ENCODE assay signal across 13 cellular contexts in the genomic region with DNA sequence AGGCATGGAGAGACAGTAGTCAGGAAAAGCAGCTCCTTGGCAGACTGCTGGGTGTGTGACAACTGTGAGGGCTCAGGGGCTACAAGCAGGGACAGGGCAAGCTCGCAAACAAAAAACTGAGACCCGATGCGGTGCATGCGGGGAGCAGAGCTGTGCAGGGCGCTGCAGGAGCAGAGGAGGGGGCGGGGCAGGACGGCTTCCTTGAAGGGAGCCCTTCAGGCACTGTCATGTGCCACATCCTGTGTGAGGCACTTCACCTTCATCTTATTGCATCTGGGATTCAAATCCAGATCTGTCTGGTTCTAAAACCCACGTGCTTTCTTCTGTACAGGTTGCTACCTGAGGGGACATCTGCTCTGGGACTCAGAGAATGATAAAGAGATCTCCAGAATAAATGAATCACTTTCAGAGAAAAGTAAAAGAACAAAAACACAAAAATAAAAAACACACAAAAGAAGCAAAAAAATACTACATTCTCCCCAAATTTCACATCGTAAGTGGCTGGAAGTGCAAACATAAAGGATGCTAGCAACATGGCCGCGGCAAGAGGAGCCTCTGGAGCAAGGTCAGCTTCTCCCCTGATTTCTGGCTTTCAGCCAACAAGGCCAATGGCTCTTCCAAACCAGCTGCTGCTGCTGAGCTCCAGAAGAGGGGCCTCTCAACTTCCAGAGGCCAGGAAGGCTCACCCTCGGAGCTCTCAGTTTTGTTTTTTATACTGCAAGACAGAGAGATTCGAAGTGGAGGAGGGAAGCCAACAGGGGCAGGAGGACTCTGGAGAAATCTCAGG. TPM values are rescaled to one million over a fixed set of nuclear protein-coding genes. Genes with fewer than 3 reads are reported as not detected.
DNase-seq lines count a peak whose midpoint lies in the region; ATAC-seq and TF ChIP-seq lines count a peak whose summit lies in the region.
"Had no signal": no experiment of that assay in that cellular context is flagged by ENCODE, and none has a peak within 500 bp of the region (broad histone marks: within the 10 kb centered on the region; RNA-seq: fewer than 3 reads in every experiment).

No MANE protein-coding gene starts in this region.

- H3K9me3 ChIP-seq in cardiac muscle cell (ENCODE audit: low read depth): no peaks in the 10 kb centered on the region
- H3K9me3 ChIP-seq: thyroid gland had no signal

- H3K36me3 ChIP-seq in cardiac muscle cell: no peaks in the 10 kb centered on the region
- H3K36me3 ChIP-seq: thyroid gland had no signal

- H3K4me3 ChIP-seq in cardiac muscle cell: no peak overlapping the region
- H3K4me3 ChIP-seq: thyroid gland had no signal

- CTCF ChIA-PET in activated CD4-positive, alpha-beta T cell treated with anti-CD3 and anti-CD28 coated beads for 36 hours (lab: Charles Lee): interaction anchor here (0.6 to 9.8 kb wide), 29 partner anchors 8 to 226 kb away, joined by 3 to 320 read pairs (median 5); partner anchors contain the start of genes LYRM9 and NOS2

- no peak overlapping the region for H3K27ac ChIP-seq in cardiac muscle cell
- H3K27ac ChIP-seq: C4-2B, thyroid gland had no signal

- intact Hi-C loops in left cardiac atrium (cut with DNase I): loop anchor here (1.0 to 5.0 kb wide), 3 partner anchors 72 to 117 kb away; no protein-coding TSS in a partner anchor
- intact Hi-C loops in activated CD4-positive, alpha-beta T cell treated with anti-CD3 and anti-CD28 coated beads for 36 hours (cut with DNase I, micrococcal nuclease): loop anchor here (1.0 kb wide), 2 partner anchors 69 to 71 kb away; no protein-coding TSS in a partner anchor

- peak overlapping the region; percentile 58 for H3K27ac Mint-ChIP-seq in activated CD4-positive, alpha-beta T cell treated with anti-CD3 and anti-CD28 coated beads for 36 hours
- H3K27ac Mint-ChIP-seq in stimulated activated naive CD8-positive, alpha-beta T cell treated with anti-CD3 and anti-CD28 coated beads, Interleukin-15, amount 100 ng/mL, for 72 hours: peak overlapping the region; percentile 49 to 73
- H3K27ac Mint-ChIP-seq: naive B cell had no signal

- POLR2A ChIA-PET in activated CD4-positive, alpha-beta T cell treated with anti-CD3 and anti-CD28 coated beads for 36 hours (lab: Charles Lee): interaction anchor here (1.5 kb wide), 1 partner anchor 70 kb away, joined by 6 read pairs; no protein-coding TSS in a partner anchor

- no peak overlapping the region for H3K4me3 Mint-ChIP-seq in activated CD4-positive, alpha-beta T cell treated with anti-CD3 and anti-CD28 coated beads for 36 hours
- peak overlapping the region; percentile 17 to 38 for H3K4me3 Mint-ChIP-seq in stimulated activated naive CD8-positive, alpha-beta T cell treated with anti-CD3 and anti-CD28 coated beads, Interleukin-15, amount 100 ng/mL, for 72 hours
- H3K4me3 Mint-ChIP-seq: IgD-negative memory B cell, naive B cell had no signal

- DNase-seq in cardiac muscle cell (ENCODE audit: low read depth in 1 of 2, low spot score in 1 of 2) (peak; percentile 7 to 79), left cardiac atrium (no peak), left lobe of liver (ENCODE audit: low spot score) (no peak), omental fat pad (ENCODE audit: low spot score) (no peak), NCI-H1694 treated with DMSO at 0.1 percent for 48 hours (lab: John Stamatoyannopoulos, UW) (no peak)
- peak; percentile 78 for DNase-seq in activated CD4-positive, alpha-beta T cell treated with anti-CD3 and anti-CD28 coated beads for 36 hours
- peak; percentile 6 for DNase-seq in central memory CD4-positive, alpha-beta T cell
- peak; percentile 22 to 46 for DNase-seq in stimulated activated naive CD8-positive, alpha-beta T cell treated with anti-CD3 and anti-CD28 coated beads, Interleukin-15, amount 100 ng/mL, for 72 hours
- DNase-seq: naive B cell, NCI-H774, thyroid gland had no signal

- H3K27me3 ChIP-seq in cardiac muscle cell: no peaks in the 10 kb centered on the region
- H3K27me3 ChIP-seq: thyroid gland had no signal

- peaks cover 17% of the 10 kb centered on the region for H3K4me1 Mint-ChIP-seq in activated CD4-positive, alpha-beta T cell treated with anti-CD3 and anti-CD28 coated beads for 36 hours
- H3K4me1 Mint-ChIP-seq in stimulated activated naive CD8-positive, alpha-beta T cell treated with anti-CD3 and anti-CD28 coated beads, Interleukin-15, amount 100 ng/mL, for 72 hours: peaks cover 31% of the 10 kb centered on the region
- H3K4me1 Mint-ChIP-seq: naive B cell had no signal

- H3K4me1 ChIP-seq in cardiac muscle cell (ENCODE audit: low read depth): peaks cover 3% of the 10 kb centered on the region
- H3K4me1 ChIP-seq: thyroid gland had no signal

- no peaks in the 10 kb centered on the region for H3K36me3 Mint-ChIP-seq in activated CD4-positive, alpha-beta T cell treated with anti-CD3 and anti-CD28 coated beads for 36 hours (ENCODE audit: low read depth)

- TF ChIP-seq CTCF in cardiac muscle cell (IDR thresholded peaks at IDR 0.05; ENCODE audit: low read depth, low read length) (no peak), omental fat pad (IDR thresholded peaks at IDR 0.05) (no peak)

- H3K9me3 Mint-ChIP-seq in activated CD4-positive, alpha-beta T cell treated with anti-CD3 and anti-CD28 coated beads for 36 hours (ENCODE audit: low read depth): no peaks in the 10 kb centered on the region
- H3K9me3 Mint-ChIP-seq in stimulated activated naive CD8-positive, alpha-beta T cell treated with anti-CD3 and anti-CD28 coated beads, Interleukin-15, amount 100 ng/mL, for 72 hours: no peaks in the 10 kb centered on the region
- H3K9me3 Mint-ChIP-seq: IgD-negative memory B cell had no signal

- no peak for ATAC-seq in left cardiac atrium
- peak; percentile 86 for ATAC-seq in activated CD4-positive, alpha-beta T cell treated with anti-CD3 and anti-CD28 coated beads for 36 hours
- ATAC-seq in stimulated activated naive CD8-positive, alpha-beta T cell treated with anti-CD3 and anti-CD28 coated beads, Interleukin-15, amount 100 ng/mL, for 72 hours: peak; percentile 78
- no peak for ATAC-seq in left lobe of liver
- no peak for ATAC-seq in omental fat pad (ENCODE audit: low FRiP score)

- H3K27me3 Mint-ChIP-seq in activated CD4-positive, alpha-beta T cell treated with anti-CD3 and anti-CD28 coated beads for 36 hours: no peaks in the 10 kb centered on the region
- H3K27me3 Mint-ChIP-seq in stimulated activated naive CD8-positive, alpha-beta T cell treated with anti-CD3 and anti-CD28 coated beads, Interleukin-15, amount 100 ng/mL, for 72 hours: no peaks in the 10 kb centered on the region
- H3K27me3 Mint-ChIP-seq: IgD-negative memory B cell, naive B cell had no signal

RNA-seq across cellular contexts. Expression of gene LYRM9, which starts 14.2 kb away (rescaled TPM):
- 14.6 and 24.6 TPM in 2 replicates for total RNA-seq in cardiac muscle cell
- polyA plus RNA-seq in cardiac muscle cell: 15.4 and 15.8 TPM in 2 replicates
- total RNA-seq in left cardiac atrium: 1 to 10 TPM; 5.7 to 8.7 TPM
- total RNA-seq in activated CD4-positive, alpha-beta T cell treated with anti-CD3 and anti-CD28 coated beads for 36 hours: 1 to 10 TPM; 5.9 to 6.3 TPM
- total RNA-seq in left lobe of liver: 5.1 TPM
- total RNA-seq in omental fat pad: 10 to 100 TPM; 10.4 to 24.0 (median 18.5) TPM

Comparison
In these comparisons a context has a peak if more than half of its experiments do, and no peak if none do; other contexts are left out.
1. DNase-seq: peak in cardiac muscle cell (2 of 2), activated CD4-positive, alpha-beta T cell treated with anti-CD3 and anti-CD28 coated beads for 36 hours (single experiment), central memory CD4-positive, alpha-beta T cell (single experiment) and stimulated activated naive CD8-positive, alpha-beta T cell treated with anti-CD3 and anti-CD28 coated beads, Interleukin-15, amount 100 ng/mL, for 72 hours (2 of 2); none in left cardiac atrium (single experiment), left lobe of liver (single experiment), omental fat pad (single experiment) and NCI-H1694 treated with DMSO at 0.1 percent for 48 hours (single experiment).
2. ATAC-seq: peak in activated CD4-positive, alpha-beta T cell treated with anti-CD3 and anti-CD28 coated beads for 36 hours (single experiment) and stimulated activated naive CD8-positive, alpha-beta T cell treated with anti-CD3 and anti-CD28 coated beads, Interleukin-15, amount 100 ng/mL, for 72 hours (single experiment); none in left cardiac atrium (0 of 2), left lobe of liver (single experiment) and omental fat pad (single experiment).